ENCODE assay signal across 8 cellular contexts in genomic region chr9:95005276-95006141, GRCh38.
DNase-seq lines count a peak whose midpoint lies in the region; ATAC-seq lines count a peak whose summit lies in the region.

No MANE protein-coding gene starts in this region.

- peak; percentile 11 to 52 for ATAC-seq in naive thymus-derived CD8-positive, alpha-beta T cell
- ATAC-seq in HG03039 (IDR thresholded peaks at IDR 0.05; ENCODE audit: unreplicated experiment), result no peak
- no peak for ATAC-seq in activated CD4-positive, CD25-positive, alpha-beta regulatory T cell treated with anti-CD3 and anti-CD28 coated beads, Interleukin-2, amount 50 U/mL, for 24 hours

- H3K36me3 Mint-ChIP-seq in T-helper 2 cell treated with Interferon-gamma antibody and Interleukin-4, amounts not matched to agents 5 μg/mL and 100 μg/mL, for 36 hours (ENCODE audit: low read depth), result peaks cover 2% of the 10 kb centered on the region
- H3K36me3 Mint-ChIP-seq in naive thymus-derived CD8-positive, alpha-beta T cell, result peaks cover 5 to 8% (median 8%) of the 10 kb centered on the region in 3 donors

- no peaks in the 10 kb centered on the region for H3K9me3 Mint-ChIP-seq in T-helper 2 cell treated with Interferon-gamma antibody and Interleukin-4, amounts not matched to agents 5 μg/mL and 100 μg/mL, for 36 hours
- H3K9me3 Mint-ChIP-seq in naive thymus-derived CD8-positive, alpha-beta T cell, result no peaks in the 10 kb centered on the region

- DNase-seq in T-helper 2 cell treated with Interferon-gamma antibody and Interleukin-4, amounts not matched to agents 5 μg/mL and 100 μg/mL, for 36 hours (ENCODE audit: low spot score), result no peak
- DNase-seq in T-helper 2 cell (no peak), NCI-H2029 treated with DMSO at 0.1 percent for 48 hours (lab: John Stamatoyannopoulos, UW) (peak; percentile 68), dermis blood vessel endothelial cell (peak; percentile 56), HuH-7.5 (ENCODE audit: low spot score) (no peak)
- DNase-seq in naive thymus-derived CD8-positive, alpha-beta T cell, result peak in 1 of 10 donors; percentile 6

- H3K27me3 Mint-ChIP-seq in T-helper 2 cell treated with Interferon-gamma antibody and Interleukin-4, amounts not matched to agents 5 μg/mL and 100 μg/mL, for 36 hours (ENCODE audit: low read depth), result peaks cover 29% of the 10 kb centered on the region
- H3K27me3 Mint-ChIP-seq in naive thymus-derived CD8-positive, alpha-beta T cell, result peaks cover 17 to 30% (median 29%) of the 10 kb centered on the region in 5 donors

- H3K27ac Mint-ChIP-seq in T-helper 2 cell treated with Interferon-gamma antibody and Interleukin-4, amounts not matched to agents 5 μg/mL and 100 μg/mL, for 36 hours, result peak overlapping the region; percentile 56
- H3K27ac Mint-ChIP-seq in naive thymus-derived CD8-positive, alpha-beta T cell, result peak overlapping the region in 1 of 10 donors; percentile 53

- POLR2A ChIA-PET in naive thymus-derived CD8-positive, alpha-beta T cell (lab: Charles Lee), result no interaction called here

- H3K4me3 Mint-ChIP-seq in T-helper 2 cell treated with Interferon-gamma antibody and Interleukin-4, amounts not matched to agents 5 μg/mL and 100 μg/mL, for 36 hours, result peak overlapping the region; percentile 79
- peak overlapping the region; percentile 59 to 86 (median 79) for H3K4me3 Mint-ChIP-seq in naive thymus-derived CD8-positive, alpha-beta T cell

- H3K4me1 Mint-ChIP-seq in T-helper 2 cell treated with Interferon-gamma antibody and Interleukin-4, amounts not matched to agents 5 μg/mL and 100 μg/mL, for 36 hours (ENCODE audit: low read depth), result peaks cover 26% of the 10 kb centered on the region
- peaks cover 1 to 14% (median 11%) of the 10 kb centered on the region in 4 donors for H3K4me1 Mint-ChIP-seq in naive thymus-derived CD8-positive, alpha-beta T cell

Comparison
In these comparisons a context has a peak if more than half of its experiments do, and no peak if none do; other contexts are left out.
1. DNase-seq: peak in NCI-H2029 treated with DMSO at 0.1 percent for 48 hours (single experiment) and dermis blood vessel endothelial cell (single experiment); none in T-helper 2 cell treated with Interferon-gamma antibody and Interleukin-4, amounts not matched to agents 5 μg/mL and 100 μg/mL, for 36 hours (single experiment), T-helper 2 cell (0 of 5) and HuH-7.5 (single experiment).
2. ATAC-seq: peak in naive thymus-derived CD8-positive, alpha-beta T cell (2 of 2); none in HG03039 (single experiment) and activated CD4-positive, CD25-positive, alpha-beta regulatory T cell treated with anti-CD3 and anti-CD28 coated beads, Interleukin-2, amount 50 U/mL, for 24 hours (0 of 2).